In genomic region chr1:25210728-25211127, GRCh38 we compare ENCODE assay signal across 14 cellular contexts. TPM values are rescaled to one million over a fixed set of nuclear protein-coding genes. Genes with fewer than 3 reads are reported as not detected.
DNase-seq lines count a peak whose midpoint lies in the region; TF ChIP-seq lines count a peak whose summit lies in the region.
"Had no signal": no experiment of that assay in that cellular context is flagged by ENCODE, and none has a peak within 500 bp of the region (broad histone marks: within the 10 kb centered on the region; RNA-seq: fewer than 3 reads in every experiment).

No MANE protein-coding gene starts in this region.

- no peak overlapping the region for H2BK12ac ChIP-seq in neuronal stem cell (ENCODE audit: low read length)

- H3K23ac ChIP-seq in neuronal stem cell (ENCODE audit: low read depth, low read length, poor library complexity), result no peak overlapping the region

- H3K9ac ChIP-seq in neuronal stem cell (ENCODE audit: low read depth, low read length, poor library complexity) (no peak overlapping the region), Karpas-422 (ENCODE audit: low read length) (no peak overlapping the region), mammary epithelial cell (ENCODE audit: insufficient read depth, low read length) (no peak overlapping the region)
- H3K9ac ChIP-seq: BLaER1 had no signal

- peaks cover 0 to 7% (median 0%) of the 10 kb centered on the region in 3 experiments for H3K27me3 ChIP-seq in neuronal stem cell (ENCODE audit: control insufficient read depth in 3 of 3, insufficient read depth in 3 of 3, low read depth in 1 of 3, low read length in 3 of 3)
- H3K27me3 ChIP-seq in Karpas-422 (ENCODE audit: low read length), result no peaks in the 10 kb centered on the region
- no peaks in the 10 kb centered on the region for H3K27me3 ChIP-seq in mammary epithelial cell (ENCODE audit: insufficient read depth, low read length)
- H3K27me3 ChIP-seq: BLaER1 had no signal

- H3K4me3 ChIP-seq in neuronal stem cell (ENCODE audit: low read length in 2 of 2) (no peak overlapping the region), Karpas-422 (ENCODE audit: low read length) (no peak overlapping the region), mammary epithelial cell (replicated peaks in 1 of 3; ENCODE audit: insufficient read depth in 1 of 3, low read depth in 2 of 3, low read length in 3 of 3) (no peak overlapping the region)
- H3K4me3 ChIP-seq: BLaER1 had no signal

- H3K18ac ChIP-seq in neuronal stem cell (ENCODE audit: low read length), result no peak overlapping the region

- H3K27ac ChIP-seq in neuronal stem cell (replicated peaks; ENCODE audit: low read length) (no peak overlapping the region), Karpas-422 (ENCODE audit: low read length) (no peak overlapping the region), mammary epithelial cell (ENCODE audit: insufficient read depth, low read depth, low read length) (no peak overlapping the region)
- H3K27ac ChIP-seq: 22Rv1, BLaER1, HL-60 had no signal

- H4K20me1 ChIP-seq in Karpas-422 (ENCODE audit: insufficient read depth, low read depth, low read length), result no peaks in the 10 kb centered on the region
- no peaks in the 10 kb centered on the region for H4K20me1 ChIP-seq in mammary epithelial cell (ENCODE audit: insufficient read depth, low read length)
- H4K20me1 ChIP-seq: BLaER1 had no signal

- H3K79me2 ChIP-seq in Karpas-422 (ENCODE audit: low read length), result no peaks in the 10 kb centered on the region
- no peaks in the 10 kb centered on the region for H3K79me2 ChIP-seq in mammary epithelial cell (ENCODE audit: insufficient read depth, low read length)

- no peaks in the 10 kb centered on the region for H3K4me1 ChIP-seq in neuronal stem cell (ENCODE audit: control insufficient read depth in 2 of 2, insufficient read depth in 1 of 2, low read depth in 1 of 2, low read length in 2 of 2)
- H3K4me1 ChIP-seq in Karpas-422 (ENCODE audit: low read length), result peaks cover 28% of the 10 kb centered on the region
- no peaks in the 10 kb centered on the region for H3K4me1 ChIP-seq in mammary epithelial cell (ENCODE audit: insufficient read depth, low read length)

- intact Hi-C loops in mammary epithelial cell (cut with micrococcal nuclease), result no loop called here

- H3K9me2 ChIP-seq in Karpas-422 (replicated peaks; ENCODE audit: insufficient read depth, low read length), result no peaks in the 10 kb centered on the region

- DNase-seq in A172 (ENCODE audit: low spot score), result peak; percentile 2
- DNase-seq in LHCN-M2 (ENCODE audit: low read depth), result peak; percentile 8
- peak; percentile 16 for DNase-seq in iris pigment epithelial cell (ENCODE audit: low read depth)
- DNase-seq in neuronal stem cell (ENCODE audit: low spot score), result no peak
- DNase-seq in NCI-H510A treated with DMSO at 0.1 percent for 48 hours (lab: John Stamatoyannopoulos, UW), result no peak
- no peak for DNase-seq in Karpas-422
- no peak for DNase-seq in mammary epithelial cell
- no peak for DNase-seq in DMS53 (lab: John Stamatoyannopoulos, UW)
- DNase-seq: AML-193; CD8-positive, alpha-beta memory T cell; GDM1 had no signal

- WGBS in neuronal stem cell (ENCODE audit: extremely low coverage in 2 of 2, insufficient read length in 2 of 2, insufficient replicate concordance in 1 of 2), 2 donors, result no CpG with 5 or more reads among the region's 3 CpGs
- WGBS in mammary epithelial cell (ENCODE audit: low coverage, missing lambda C conversion rate), result 85% methylated on average over 3 of the region's 3 CpGs

- H2BK120ac ChIP-seq in neuronal stem cell (ENCODE audit: low read depth, low read length), result no peak overlapping the region

- H2AK5ac ChIP-seq in neuronal stem cell (ENCODE audit: low read depth, low read length), result peak overlapping the region; percentile 73

- H3K79me1 ChIP-seq in neuronal stem cell (ENCODE audit: low read depth, low read length), result no peaks in the 10 kb centered on the region

- H2AFZ ChIP-seq in neuronal stem cell (ENCODE audit: low read length) (no peak overlapping the region), Karpas-422 (ENCODE audit: low read length) (no peak overlapping the region), mammary epithelial cell (ENCODE audit: low read depth, low read length) (no peak overlapping the region)

- no TSS peak for BruUV-seq in mammary epithelial cell (replicated peaks; lab: Mats Ljungman, UMichigan)

- in situ Hi-C loops in mammary epithelial cell (cut with MboI; ENCODE audit: low sequenced_read_pairs in 2 of 2), result loop anchor here in 1 of 2 donors (25.0 kb wide), 1 partner anchor 273 kb away; the partner anchor contains the start of gene RUNX3

- H3K36me3 ChIP-seq in neuronal stem cell (replicated peaks in 1 of 2; ENCODE audit: control insufficient read depth in 2 of 2, insufficient read depth in 2 of 2, low read length in 2 of 2) (no peaks in the 10 kb centered on the region), Karpas-422 (ENCODE audit: insufficient read depth, low read length) (no peaks in the 10 kb centered on the region), mammary epithelial cell (ENCODE audit: insufficient read depth, low read length) (no peaks in the 10 kb centered on the region)
- H3K36me3 ChIP-seq: BLaER1 had no signal

- H3K4me2 ChIP-seq in neuronal stem cell (ENCODE audit: insufficient read depth, low read length, poor library complexity, severe bottlenecking), result no peak overlapping the region
- no peak overlapping the region for H3K4me2 ChIP-seq in Karpas-422 (ENCODE audit: low read depth, low read length, poor library complexity, severe bottlenecking)
- H3K4me2 ChIP-seq in mammary epithelial cell (ENCODE audit: insufficient read depth, low read depth, low read length), result no peak overlapping the region
- H3K4me2 ChIP-seq: BLaER1 had no signal

- dilution Hi-C loops in mammary epithelial cell (cut with HindIII; ENCODE audit: low sequenced_read_pairs), result loop anchor here (5.0 to 25.0 kb wide), 3 partner anchors 78 to 273 kb away; partner anchors contain the start of gene RUNX3

- CTCF ChIA-PET in mammary epithelial cell (lab: Charles Lee; ENCODE audit: low non-redundant PET), result no interaction called here

- no peak overlapping the region for H3K14ac ChIP-seq in neuronal stem cell (ENCODE audit: low read length)

- no peaks in the 10 kb centered on the region for H3K9me3 ChIP-seq in neuronal stem cell (replicated peaks in 1 of 2; ENCODE audit: control insufficient read depth in 2 of 2, insufficient read depth in 1 of 2, low read depth in 1 of 2, low read length in 2 of 2)
- no peaks in the 10 kb centered on the region for H3K9me3 ChIP-seq in Karpas-422 (ENCODE audit: low read length)
- H3K9me3 ChIP-seq in mammary epithelial cell (replicated peaks; ENCODE audit: insufficient read depth, low read length), result no peaks in the 10 kb centered on the region
- H3K9me3 ChIP-seq: BLaER1 had no signal

- no peak overlapping the region for H3K4ac ChIP-seq in neuronal stem cell (ENCODE audit: low read length)

- H2BK15ac ChIP-seq in neuronal stem cell (ENCODE audit: low read length), result no peak overlapping the region

- no peak overlapping the region for H4K91ac ChIP-seq in neuronal stem cell (ENCODE audit: low read depth, low read length, poor library complexity)

- TF ChIP-seq CTCF in mammary epithelial cell (conservative IDR thresholded peaks at IDR 0.05 in 1 of 2, IDR thresholded peaks at IDR 0.05 in 1 of 2; ENCODE audit: extremely low read depth in 1 of 2, insufficient read depth in 1 of 2, low read depth in 1 of 2, low read length in 2 of 2), result no peak

- H2BK5ac ChIP-seq in neuronal stem cell (ENCODE audit: low read length), result no peak overlapping the region

- H4K8ac ChIP-seq in neuronal stem cell (ENCODE audit: low read depth, low read length), result no peak overlapping the region

RNA-seq across cellular contexts. Expression of gene SYF2, which starts 21.6 kb away (rescaled TPM):
- total RNA-seq in A172 (2014; rRNA removed; shearing (Covaris generic)), result 59.0 and 85.0 TPM in 2 replicates
- 50.4 and 52.6 TPM in 2 replicates for total RNA-seq in LHCN-M2 (2014; rRNA removed)
- polyA plus RNA-seq in LHCN-M2 (2012), result 29.5 TPM
- polyA plus RNA-seq in neuronal stem cell (2013, experiment 1 of 2), result 69.8 TPM
- 71.9 TPM for polyA plus RNA-seq in neuronal stem cell (2013, experiment 2 of 2)
- total RNA-seq in Karpas-422 (2014; rRNA removed; shearing (Covaris generic); ENCODE audit: low replicate concordance), result 57.4 and 62.6 TPM in 2 replicates
- total RNA-seq in mammary epithelial cell, result 10 to 100 TPM; 20.7 to 30.7 TPM
- polyA plus RNA-seq in mammary epithelial cell, result 11.9 TPM
- polyA minus RNA-seq in mammary epithelial cell, result 2.1 TPM

RNA-seq across cellular contexts. Expression of gene RSRP1, which starts 36.5 kb away (rescaled TPM):
- 22.4 and 29.8 TPM in 2 replicates for total RNA-seq in A172 (2014; rRNA removed; shearing (Covaris generic))
- total RNA-seq in LHCN-M2 (2014; rRNA removed) (65.3 and 75.0 TPM in 2 replicates), mammary epithelial cell (10 to 100 TPM; 55.3 to 71.8 TPM)
- 15.5 TPM for polyA plus RNA-seq in LHCN-M2 (2012)
- 46.6 TPM for polyA plus RNA-seq in neuronal stem cell (2013, experiment 1 of 2)
- polyA plus RNA-seq in neuronal stem cell (2013, experiment 2 of 2), result 46.6 TPM
- 151 and 155 TPM in 2 replicates for total RNA-seq in Karpas-422 (2014; rRNA removed; shearing (Covaris generic); ENCODE audit: low replicate concordance)
- polyA plus RNA-seq in mammary epithelial cell, result 18.8 TPM
- polyA minus RNA-seq in mammary epithelial cell, result 23.3 TPM

Comparison
In these comparisons a context has a peak if more than half of its experiments do, and no peak if none do; other contexts are left out.
1. DNase-seq: peak in A172 (single experiment), LHCN-M2 (single experiment) and iris pigment epithelial cell (single experiment); none in neuronal stem cell (single experiment), NCI-H510A treated with DMSO at 0.1 percent for 48 hours (single experiment), Karpas-422 (single experiment), mammary epithelial cell (single experiment) and DMS53 (single experiment).